ENCODE assay signal across 9 cellular contexts in genomic region chr2:119240311-119241204, GRCh38. TPM values are rescaled to one million over a fixed set of nuclear protein-coding genes. Genes with fewer than 3 reads are reported as not detected.
DNase-seq lines count a peak whose midpoint lies in the region; FAIRE-seq and TF ChIP-seq lines count a peak whose summit lies in the region.
"Had no signal": no experiment of that assay in that cellular context is flagged by ENCODE, and none has a peak within 500 bp of the region (broad histone marks: within the 10 kb centered on the region; RNA-seq: fewer than 3 reads in every experiment).

No MANE protein-coding gene starts in this region.

- H3K9me3 Mint-ChIP-seq in astrocyte (ENCODE audit: unreplicated experiment) = no peaks in the 10 kb centered on the region

- FAIRE-seq in astrocyte (lab: Jason Lieb, UNC) (no peak), kidney (lab: Jason Lieb, UNC) (no peak), GM12891 (lab: Jason Lieb, UNC) (no peak)

- H3K4me1 ChIP-seq in astrocyte (ENCODE audit: insufficient read depth, low read length) (peaks cover 15% of the 10 kb centered on the region), kidney (ENCODE audit: control insufficient read depth in 1 of 2, insufficient read depth in 1 of 2, low read depth in 1 of 2, low read length in 2 of 2) (peaks cover 0 to 6% of the 10 kb centered on the region in 2 donors)

- H2AFZ ChIP-seq in astrocyte (ENCODE audit: low read depth, low read length) = peak overlapping the region; percentile 55

- H3K36me3 ChIP-seq in astrocyte (ENCODE audit: insufficient read depth, low read length) = peaks cover under 1% of the 10 kb centered on the region
- no peaks in the 10 kb centered on the region for H3K36me3 ChIP-seq in kidney (ENCODE audit: control insufficient read depth in 1 of 2, insufficient read depth in 2 of 2, low read length in 2 of 2)

- H3K27ac ChIP-seq in astrocyte (ENCODE audit: low read depth, low read length) (peak overlapping the region; percentile 47), kidney (ENCODE audit: low read depth in 2 of 2, low read length in 2 of 2) (no peak overlapping the region)

- H3K79me2 ChIP-seq in astrocyte (ENCODE audit: insufficient read depth, low read length) = peaks cover 32% of the 10 kb centered on the region

- no peaks in the 10 kb centered on the region for H3K27me3 ChIP-seq in astrocyte (ENCODE audit: insufficient read depth, low read length)

- no peak overlapping the region for H3K4me3 ChIP-seq in astrocyte (ENCODE audit: insufficient read depth, low read depth, low read length)
- no peak overlapping the region for H3K4me3 ChIP-seq in kidney (ENCODE audit: low read length in 2 of 2)

- no peak for TF ChIP-seq POLR2A in GM12891 (IDR thresholded peaks at IDR 0.05; ENCODE audit: low read depth, low read length)

- H3K4me3 Mint-ChIP-seq in astrocyte (ENCODE audit: unreplicated experiment) = no peak overlapping the region

- TF ChIP-seq CTCF in astrocyte (IDR thresholded peaks at IDR 0.05; ENCODE audit: insufficient read depth, low read depth, low read length) (no peak), kidney (IDR thresholded peaks at IDR 0.05; ENCODE audit: borderline replicate concordance, extremely low read depth, insufficient read depth) (no peak)

- no peaks in the 10 kb centered on the region for H3K27me3 Mint-ChIP-seq in astrocyte (ENCODE audit: low read depth, unreplicated experiment)

- peaks cover 42% of the 10 kb centered on the region for H3K4me1 Mint-ChIP-seq in astrocyte (ENCODE audit: low read depth, unreplicated experiment)

- H3K27ac Mint-ChIP-seq in astrocyte (ENCODE audit: unreplicated experiment) = peak overlapping the region; percentile 89

- H3K9ac ChIP-seq in astrocyte (ENCODE audit: low read length) (peak overlapping the region; percentile 59), kidney (ENCODE audit: low read length in 2 of 2) (no peak overlapping the region)

- H3K36me3 Mint-ChIP-seq in astrocyte (ENCODE audit: low read depth, unreplicated experiment) = peaks cover 17% of the 10 kb centered on the region

- H3K9me3 ChIP-seq in astrocyte (ENCODE audit: insufficient read depth, low read depth, low read length) (peaks cover under 1% of the 10 kb centered on the region), kidney (ENCODE audit: control insufficient read depth in 1 of 2, low read length in 2 of 2) (no peaks in the 10 kb centered on the region)

- DNase-seq in Ammon's horn (ENCODE audit: low spot score) (peak; percentile 46), NCI-H1417 treated with DMSO at 0.1 percent for 48 hours (lab: John Stamatoyannopoulos, UW) (peak; percentile 80), astrocyte (ENCODE audit: low read depth) (peak; percentile 80), kidney (peak; percentile 89), GM12891 (ENCODE audit: insufficient read length, low spot score) (no peak), MV-4-11 (lab: John Stamatoyannopoulos, UW) (no peak)
- DNase-seq in stimulated activated naive CD4-positive, alpha-beta T cell (lab: John Stamatoyannopoulos, UW) = no peak
- DNase-seq in stimulated activated CD4-positive, alpha-beta T cell treated with anti-CD3 and anti-CD28 coated beads, Interleukin-4, amount 100 ng/mL, for 4 hours = no peak
- DNase-seq: DND-41 had no signal

- intact Hi-C loops in kidney (cut with DNase I) = no loop called here

- H3K4me2 ChIP-seq in astrocyte (ENCODE audit: low read length) = peak overlapping the region; percentile 68

- peaks cover 2% of the 10 kb centered on the region for H4K20me1 ChIP-seq in astrocyte (ENCODE audit: insufficient read depth, low read length)

TF ChIP-seq in GM12891, 5 proteins besides CTCF, POLR2A, EP300 and RAD21:
- no peak for TF ChIP-seq POLR2AphosphoS5 (IDR thresholded peaks at IDR 0.05; ENCODE audit: low read depth, low read length)
- no peak for TF ChIP-seq POU2F2 (IDR thresholded peaks at IDR 0.05; ENCODE audit: low read depth, low read length)
- TF ChIP-seq TAF1 (IDR thresholded peaks at IDR 0.05; ENCODE audit: low read depth, low read length) = no peak
- no peak for TF ChIP-seq SPI1 (IDR thresholded peaks at IDR 0.05; ENCODE audit: low read depth, low read length)
- TF ChIP-seq PAX5 (IDR thresholded peaks at IDR 0.05; ENCODE audit: insufficient read depth, low read length, severe bottlenecking) = no peak

RNA-seq across cellular contexts. Expression of gene STEAP3, which starts 16.9 kb away (rescaled TPM):
- 38.8 and 43.1 TPM in 2 replicates for total RNA-seq in astrocyte
- 25.4 TPM for total RNA-seq in kidney
- polyA plus RNA-seq in kidney (ENCODE audit: insufficient read depth, low read depth, low replicate concordance) = 6.7 TPM
- 4.4 TPM for polyA plus RNA-seq in GM12891 (2012; ENCODE audit: low read depth, missing spikeins)

Comparison
In these comparisons a context has a peak if more than half of its experiments do, and no peak if none do; other contexts are left out.
1. DNase-seq: peak in Ammon's horn (single experiment), NCI-H1417 treated with DMSO at 0.1 percent for 48 hours (single experiment), astrocyte (single experiment) and kidney (single experiment); none in GM12891 (single experiment), MV-4-11 (single experiment), stimulated activated naive CD4-positive, alpha-beta T cell (0 of 6) and stimulated activated CD4-positive, alpha-beta T cell treated with anti-CD3 and anti-CD28 coated beads, Interleukin-4, amount 100 ng/mL, for 4 hours (0 of 2).